27 cellular contexts compared by ENCODE assay signal in genomic region chr6:168095171-168095691, GRCh38. TPM values are rescaled to one million over a fixed set of nuclear protein-coding genes. Genes with fewer than 3 reads are reported as not detected.
"Had no signal": no experiment of that assay in that cellular context is flagged by ENCODE, and none has a peak within 500 bp of the region (broad histone marks: within the 10 kb centered on the region; RNA-seq: fewer than 3 reads in every experiment).

No MANE protein-coding gene starts in this region.

- H3K9ac ChIP-seq: parathyroid adenoma had no signal

- H3K4me1 ChIP-seq: ascending aorta, parathyroid adenoma, testis, vagina had no signal

- ATAC-seq: activated CD8-positive, alpha-beta memory T cell treated with anti-CD3 and anti-CD28 coated beads, Interleukin-2, amount 10 ng/mL, durations not matched to agents 7 days and 5 days; activated CD8-positive, alpha-beta T cell treated with anti-CD3 and anti-CD28 coated beads for 36 hours; activated naive CD4-positive, alpha-beta T cell treated with anti-CD3 and anti-CD28 coated beads, Interleukin-2, amount 50 U/mL, for 72 hours; esophagus mucosa; naive thymus-derived CD4-positive, alpha-beta T cell; T-cell had no signal

- H3K4me3 ChIP-seq: ascending aorta, lung, testis, vagina had no signal

- H3K36me3 ChIP-seq: ascending aorta, brain microvascular endothelial cell, vagina, WERI-Rb-1 had no signal

- H3K27ac ChIP-seq: ascending aorta, brain microvascular endothelial cell, parathyroid adenoma, testis, vagina, WERI-Rb-1 had no signal

- H3K4me3 Mint-ChIP-seq: activated CD4-positive, alpha-beta T cell treated with anti-CD3 and anti-CD28 coated beads, Interleukin-2, amount 10 ng/mL, durations not matched to agents 7 days and 5 days; activated CD8-positive, alpha-beta memory T cell treated with anti-CD3 and anti-CD28 coated beads, Interleukin-2, amount 10 ng/mL, durations not matched to agents 7 days and 5 days; activated CD8-positive, alpha-beta T cell treated with anti-CD3 and anti-CD28 coated beads for 36 hours; naive thymus-derived CD4-positive, alpha-beta T cell; T-cell; T-helper 2 cell treated with Interferon-gamma antibody and Interleukin-4, amounts not matched to agents 5 μg/mL and 100 μg/mL, for 36 hours had no signal

- DNase-seq: activated CD4-positive, alpha-beta T cell treated with anti-CD3 and anti-CD28 coated beads, Interleukin-2, amount 10 ng/mL, durations not matched to agents 7 days and 5 days; activated CD4-positive, CD25-positive, alpha-beta regulatory T cell treated with anti-CD3 and anti-CD28 coated beads, Interleukin-2, amount 50 U/mL, for 72 hours; activated CD8-positive, alpha-beta memory T cell treated with anti-CD3 and anti-CD28 coated beads, Interleukin-2, amount 10 ng/mL, durations not matched to agents 7 days and 5 days; activated CD8-positive, alpha-beta T cell treated with anti-CD3 and anti-CD28 coated beads for 36 hours; activated gamma-delta T cell treated with Interleukin-2 at 50 U/mL for 16 hours; activated T-cell treated with anti-CD3 and anti-CD28 coated beads for 4 hours; brain microvascular endothelial cell; central memory CD4-positive, alpha-beta T cell; effector memory CD4-positive, alpha-beta T cell; hypothalamus; stimulated activated CD4-positive, alpha-beta T cell treated with anti-CD3 and anti-CD28 coated beads, Interleukin-4, amount 100 ng/mL, for 1 hour; stimulated activated naive CD4-positive, alpha-beta T cell; T-cell; testis; trophoblast cell; WERI-Rb-1 had no signal

- H3K27me3 ChIP-seq: ascending aorta, brain microvascular endothelial cell, testis, vagina had no signal

- H3K9me3 Mint-ChIP-seq: T-helper 2 cell treated with Interferon-gamma antibody and Interleukin-4, amounts not matched to agents 5 μg/mL and 100 μg/mL, for 36 hours had no signal

- H2AFZ ChIP-seq: parathyroid adenoma had no signal

- H3K36me3 Mint-ChIP-seq: activated CD8-positive, alpha-beta memory T cell treated with anti-CD3 and anti-CD28 coated beads, Interleukin-2, amount 10 ng/mL, durations not matched to agents 7 days and 5 days; T-cell had no signal

- H3K27ac Mint-ChIP-seq: activated CD4-positive, alpha-beta T cell treated with anti-CD3 and anti-CD28 coated beads, Interleukin-2, amount 10 ng/mL, durations not matched to agents 7 days and 5 days; activated CD8-positive, alpha-beta memory T cell treated with anti-CD3 and anti-CD28 coated beads, Interleukin-2, amount 10 ng/mL, durations not matched to agents 7 days and 5 days; activated CD8-positive, alpha-beta T cell treated with anti-CD3 and anti-CD28 coated beads for 36 hours; activated naive CD4-positive, alpha-beta T cell treated with anti-CD3 and anti-CD28 coated beads, Interleukin-2, amount 50 U/mL, for 72 hours; naive thymus-derived CD4-positive, alpha-beta T cell; T-cell; T-helper 2 cell treated with Interferon-gamma antibody and Interleukin-4, amounts not matched to agents 5 μg/mL and 100 μg/mL, for 36 hours had no signal

- H3K9me3 ChIP-seq: ascending aorta, testis, vagina had no signal

- H3K79me2 ChIP-seq: parathyroid adenoma had no signal

- H3K4me1 Mint-ChIP-seq: activated CD4-positive, alpha-beta T cell treated with anti-CD3 and anti-CD28 coated beads, Interleukin-2, amount 10 ng/mL, durations not matched to agents 7 days and 5 days; activated CD8-positive, alpha-beta memory T cell treated with anti-CD3 and anti-CD28 coated beads, Interleukin-2, amount 10 ng/mL, durations not matched to agents 7 days and 5 days; naive thymus-derived CD4-positive, alpha-beta T cell; T-cell had no signal

RNA-seq across cellular contexts. Expression of gene FRMD1, which starts 16.2 kb away (rescaled TPM):
- total RNA-seq: activated CD4-positive, alpha-beta T cell treated with anti-CD3 and anti-CD28 coated beads, Interleukin-2, amount 10 ng/mL, durations not matched to agents 7 days and 5 days; activated CD8-positive, alpha-beta memory T cell treated with anti-CD3 and anti-CD28 coated beads, Interleukin-2, amount 10 ng/mL, durations not matched to agents 7 days and 5 days; activated CD8-positive, alpha-beta T cell treated with anti-CD3 and anti-CD28 coated beads for 36 hours; activated naive CD4-positive, alpha-beta T cell treated with anti-CD3 and anti-CD28 coated beads, Interleukin-2, amount 50 U/mL, for 72 hours; ascending aorta; dermis microvascular lymphatic vessel endothelial cell; endothelial cell of umbilical vein; esophagus mucosa; frontal cortex; naive thymus-derived CD4-positive, alpha-beta T cell; T-cell; vagina had no signal
- polyA plus RNA-seq: endothelial cell of umbilical vein; naive thymus-derived CD4-positive, alpha-beta T cell had no signal
